ENCODE assay signal across 16 cellular contexts in the genomic region with DNA sequence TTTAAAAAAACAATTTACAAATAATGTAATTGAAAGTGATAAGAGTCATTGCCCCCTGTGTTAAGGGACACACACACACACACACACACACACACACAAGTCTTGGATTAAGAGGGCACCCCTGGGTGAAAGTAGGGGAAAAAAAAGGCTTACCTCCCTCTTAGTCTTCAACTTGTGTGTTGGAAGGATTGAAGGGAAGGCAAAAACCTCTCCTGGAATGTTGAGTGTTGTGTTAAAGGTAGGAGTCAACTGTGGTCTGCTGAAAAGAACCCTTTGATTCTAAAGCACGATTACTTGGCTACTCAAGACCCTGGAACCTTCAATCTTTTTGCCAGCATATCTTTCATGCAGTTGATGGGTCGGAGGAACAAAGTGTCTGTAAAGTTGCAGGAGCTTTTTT. TPM values are rescaled to one million over a fixed set of nuclear protein-coding genes. Genes with fewer than 3 reads are reported as not detected.
DNase-seq lines count a peak whose midpoint lies in the region; ATAC-seq, FAIRE-seq and TF ChIP-seq lines count a peak whose summit lies in the region.
"Had no signal": no experiment of that assay in that cellular context is flagged by ENCODE, and none has a peak within 500 bp of the region (broad histone marks: within the 10 kb centered on the region; RNA-seq: fewer than 3 reads in every experiment).

No MANE protein-coding gene starts in this region.

- no peak overlapping the region for H3T11ph ChIP-seq in H9 (ENCODE audit: low read length)

- H3K4me2 ChIP-seq in H9 (ENCODE audit: insufficient read depth, insufficient read length, low read length), result peak overlapping the region; percentile 1

- H3K4me3 Mint-ChIP-seq in H9 (peak overlapping the region; percentile 25 to 57; a peak in 4 of 5 replicates), MCF 10A (ENCODE audit: unreplicated experiment) (no peak overlapping the region)
- H3K4me3 Mint-ChIP-seq: activated B cell treated with CpG ODN at 0.5 μM for 24 hours; activated T-helper 1 cell treated with anti-CD3 and anti-CD28 coated beads, Interleukin-12 subunit alpha, Interleukin-12 subunit beta, Interleukin-2, Interleukin-4 antibody, amounts not matched to agents 30 ng/mL and 10 ng/mL and 1 ng/mL, durations not matched to agents 14 hours and 24 hours and 36 hours; central memory CD8-positive, alpha-beta T cell; memory B cell had no signal

- H4K5ac ChIP-seq in H9 (ENCODE audit: insufficient read length, low read depth, low read length), result no peak overlapping the region

- intact Hi-C loops in MCF 10A (cut with micrococcal nuclease) (no loop called here), kidney (cut with DNase I) (no loop called here)

- H2BK120ac ChIP-seq in H9 (ENCODE audit: low read depth, low read length, poor library complexity, severe bottlenecking), result no peak overlapping the region

- no CpG with 5 or more reads among the region's 2 CpGs for WGBS in H9 (ENCODE audit: extremely low coverage, insufficient read length, low lambda C conversion rate)

- no peak overlapping the region for H3K27ac ChIP-seq in H9 (ENCODE audit: insufficient read length, low read depth, low read length)
- H3K27ac ChIP-seq in kidney (ENCODE audit: low read depth in 2 of 2, low read length in 2 of 2), result peak overlapping the region; percentile 7 to 69
- peak overlapping the region; percentile 16 for H3K27ac ChIP-seq in skeletal muscle tissue (ENCODE audit: low read depth, low read length)
- H3K27ac ChIP-seq: C4-2B had no signal

- no peak for FAIRE-seq in kidney (lab: Jason Lieb, UNC)

- peaks cover 2% of the 10 kb centered on the region for H3K23me2 ChIP-seq in H9 (ENCODE audit: insufficient read length, low read depth, low read length, poor library complexity, severe bottlenecking)

- H3K36me3 Mint-ChIP-seq in H9 (ENCODE audit: insufficient read depth in 1 of 3, low read depth in 3 of 3) (peaks cover 24 to 37% (median 34%) of the 10 kb centered on the region in 3 experiments; a peak in 6 of 7 replicates), MCF 10A (ENCODE audit: insufficient read depth, unreplicated experiment) (no peaks in the 10 kb centered on the region)
- H3K36me3 Mint-ChIP-seq: memory B cell had no signal

- TF ChIP-seq CTCF in H9 (conservative IDR thresholded peaks at IDR 0.05) (no peak), MCF 10A (IDR thresholded peaks at IDR 0.05; ENCODE audit: unreplicated experiment) (no peak), kidney (IDR thresholded peaks at IDR 0.05; ENCODE audit: borderline replicate concordance, extremely low read depth, insufficient read depth) (no peak)

- no peak overlapping the region for H3K18ac ChIP-seq in H9 (ENCODE audit: insufficient read length, low read depth, low read length)

- H3K27ac Mint-ChIP-seq in H9 (peak overlapping the region in 2 of 3 experiments; percentile 79 to 95; a peak in 4 of 7 replicates), MCF 10A (ENCODE audit: low read depth, unreplicated experiment) (peak overlapping the region; percentile 62)
- H3K27ac Mint-ChIP-seq: activated B cell treated with CpG ODN at 0.5 μM for 24 hours; activated T-helper 1 cell treated with anti-CD3 and anti-CD28 coated beads, Interleukin-12 subunit alpha, Interleukin-12 subunit beta, Interleukin-2, Interleukin-4 antibody, amounts not matched to agents 30 ng/mL and 10 ng/mL and 1 ng/mL, durations not matched to agents 14 hours and 24 hours and 36 hours; memory B cell had no signal

- H4K91ac ChIP-seq in H9 (ENCODE audit: insufficient read length, low read depth, low read length), result no peak overlapping the region

- H2AFZ ChIP-seq in H9 (ENCODE audit: low read length), result no peak overlapping the region

- no peak for DNase-seq in H9
- no peak for DNase-seq in MCF 10A (ENCODE audit: unreplicated experiment)
- no peak for DNase-seq in kidney
- no peak for DNase-seq in activated gamma-delta T cell treated with Interleukin-2 at 50 U/mL for 16 hours
- no peak for DNase-seq in SHP77 treated with DMSO at 0.1 percent for 48 hours (lab: John Stamatoyannopoulos, UW)
- no peak for DNase-seq in stimulated activated CD4-positive, alpha-beta T cell treated with anti-CD3 and anti-CD28 coated beads, Interleukin-1b, Interleukin-23, amount 100 ng/mL, for 48 hours
- DNase-seq: activated B cell treated with CpG ODN at 0.5 μM for 24 hours, NCI-H1092 treated with DMSO at 0.1 percent for 48 hours, NCI-H524, SIG-M5 had no signal

- H3K4me1 ChIP-seq in H9 (ENCODE audit: insufficient read depth, low read length), result peaks cover 2% of the 10 kb centered on the region
- peaks cover 0 to 15% of the 10 kb centered on the region in 2 donors for H3K4me1 ChIP-seq in kidney (ENCODE audit: control insufficient read depth in 1 of 2, insufficient read depth in 1 of 2, low read depth in 1 of 2, low read length in 2 of 2)
- peaks cover 0 to 15% (median 2%) of the 10 kb centered on the region in 3 donors for H3K4me1 ChIP-seq in skeletal muscle tissue (ENCODE audit: control insufficient read depth in 3 of 3, insufficient read depth in 3 of 3, low read length in 3 of 3)

- H3K9ac ChIP-seq in H9 (ENCODE audit: extremely low read depth, insufficient read length, low read length) (no peak overlapping the region), kidney (ENCODE audit: low read length in 2 of 2) (peak overlapping the region in 1 of 2 donors; percentile 12), skeletal muscle tissue (ENCODE audit: low read depth in 1 of 3, low read length in 3 of 3) (peak overlapping the region in 1 of 3 donors; percentile 51)

- no peak overlapping the region for H3K56ac ChIP-seq in H9 (ENCODE audit: insufficient read length, low read depth, low read length)

- H3K4me1 Mint-ChIP-seq in H9 (peaks cover 67 to 70% of the 10 kb centered on the region in 2 experiments), MCF 10A (ENCODE audit: insufficient read depth, unreplicated experiment) (peaks cover 33% of the 10 kb centered on the region)
- H3K4me1 Mint-ChIP-seq: activated B cell treated with CpG ODN at 0.5 μM for 24 hours; central memory CD8-positive, alpha-beta T cell; memory B cell had no signal

- no peaks in the 10 kb centered on the region; the same call in 1 of the 2 replicates for H3K27me3 Mint-ChIP-seq in H9 (ENCODE audit: low read depth)
- H3K27me3 Mint-ChIP-seq in MCF 10A (ENCODE audit: insufficient read depth, unreplicated experiment), result no peaks in the 10 kb centered on the region

- no peak overlapping the region for H2AK5ac ChIP-seq in H9 (ENCODE audit: insufficient read length, low read length)

- no peak overlapping the region for H3K4ac ChIP-seq in H9 (ENCODE audit: low read depth, low read length)

- H2BK15ac ChIP-seq in H9 (ENCODE audit: low read depth, low read length), result no peak overlapping the region

- no peaks in the 10 kb centered on the region for H3K9me3 ChIP-seq in H9 (ENCODE audit: control insufficient read depth, low read depth, low read length)
- no peaks in the 10 kb centered on the region for H3K9me3 ChIP-seq in kidney (ENCODE audit: control insufficient read depth in 1 of 2, low read length in 2 of 2)
- no peaks in the 10 kb centered on the region for H3K9me3 ChIP-seq in skeletal muscle tissue (ENCODE audit: control insufficient read depth in 3 of 3, low read length in 3 of 3)

- H3K14ac ChIP-seq in H9 (ENCODE audit: insufficient read depth, low read length), result no peak overlapping the region

- no peaks in the 10 kb centered on the region for H3K79me1 ChIP-seq in H9 (ENCODE audit: insufficient read depth, low read depth, low read length, poor library complexity, severe bottlenecking)

- CTCF ChIA-PET in MCF 10A (lab: Yijun Ruan, JAX), result interaction anchor here (0.6 to 1.6 kb wide), 2 partner anchors 12 to 166 kb away, joined by 3 to 4 read pairs; no protein-coding TSS in a partner anchor

- H3K23ac ChIP-seq in H9 (ENCODE audit: insufficient read length, low read depth, low read length), result no peak overlapping the region

- no peak overlapping the region for H2BK5ac ChIP-seq in H9 (ENCODE audit: insufficient read length, low read length)

- POLR2A ChIA-PET in MCF 10A (lab: Yijun Ruan, JAX), result interaction anchor here (1.0 kb wide), 1 partner anchor 42 kb away, joined by 3 read pairs; no protein-coding TSS in a partner anchor

- no peak overlapping the region for H2BK12ac ChIP-seq in H9 (ENCODE audit: insufficient read length, low read depth, low read length)

- H3K27me3 ChIP-seq in H9 (ENCODE audit: insufficient read depth, low read length) (no peaks in the 10 kb centered on the region), skeletal muscle tissue (ENCODE audit: control insufficient read depth in 3 of 3, insufficient read depth in 3 of 3, low read length in 3 of 3) (no peaks in the 10 kb centered on the region)

- H3K79me2 ChIP-seq in H9 (ENCODE audit: insufficient read depth, low read length), result peaks cover 42% of the 10 kb centered on the region

- H2BK20ac ChIP-seq in H9 (ENCODE audit: low read depth, low read length, poor library complexity, severe bottlenecking), result no peak overlapping the region

- H4K8ac ChIP-seq in H9 (replicated peaks; ENCODE audit: insufficient read length, low read depth, low read length), result no peak overlapping the region

- H3K9me3 Mint-ChIP-seq in H9 (peaks cover 3% of the 10 kb centered on the region in 2 experiments; a peak in 4 of 5 replicates), MCF 10A (ENCODE audit: unreplicated experiment) (no peaks in the 10 kb centered on the region)
- H3K9me3 Mint-ChIP-seq: activated B cell treated with CpG ODN at 0.5 μM for 24 hours; activated T-helper 1 cell treated with anti-CD3 and anti-CD28 coated beads, Interleukin-12 subunit alpha, Interleukin-12 subunit beta, Interleukin-2, Interleukin-4 antibody, amounts not matched to agents 30 ng/mL and 10 ng/mL and 1 ng/mL, durations not matched to agents 14 hours and 24 hours and 36 hours; central memory CD8-positive, alpha-beta T cell had no signal

- no peak for ATAC-seq in GM19452 (IDR thresholded peaks at IDR 0.05; ENCODE audit: unreplicated experiment)

- BruUV-seq in MCF 10A (replicated peaks; lab: Mats Ljungman, UMichigan), result no TSS peak

- H3K4me3 ChIP-seq in kidney (ENCODE audit: low read length in 2 of 2) (peak overlapping the region; percentile 12 to 49), skeletal muscle tissue (ENCODE audit: low read length in 3 of 3) (peak overlapping the region; percentile 33 to 48 (median 42))

- no peaks in the 10 kb centered on the region for H4K20me1 ChIP-seq in H9 (ENCODE audit: control insufficient read depth, insufficient read depth, insufficient read length)

- H3K36me3 ChIP-seq in kidney (ENCODE audit: control insufficient read depth in 1 of 2, insufficient read depth in 2 of 2, low read length in 2 of 2), result no peaks in the 10 kb centered on the region
- H3K36me3 ChIP-seq in skeletal muscle tissue (ENCODE audit: control insufficient read depth in 3 of 3, insufficient read depth in 3 of 3, low read length in 3 of 3), result peaks cover 0 to 2% (median 0%) of the 10 kb centered on the region in 3 donors

RNA-seq across cellular contexts. Expression of a gene that starts 6.4 kb away (rescaled TPM):
- total RNA-seq in H9 (2021), result 133 and 142 TPM in 2 replicates
- total RNA-seq in MCF 10A (2022), result 2.3 and 5.8 TPM in 2 replicates
- 91.5 TPM for total RNA-seq in kidney
- 14.9 TPM for polyA plus RNA-seq in kidney (ENCODE audit: insufficient read depth, low read depth, low replicate concordance)
- total RNA-seq in skeletal muscle tissue, result 53.2 TPM
- total RNA-seq: activated B cell treated with CpG ODN at 0.5 μM for 24 hours; activated T-helper 1 cell treated with anti-CD3 and anti-CD28 coated beads, Interleukin-12 subunit alpha, Interleukin-12 subunit beta, Interleukin-2, Interleukin-4 antibody, amounts not matched to agents 30 ng/mL and 10 ng/mL and 1 ng/mL, durations not matched to agents 14 hours and 24 hours and 36 hours had no signal
